8 cellular contexts compared by ENCODE assay signal in genomic region chr18:48868468-48869466, GRCh38.
DNase-seq lines count a peak whose midpoint lies in the region; ATAC-seq and TF ChIP-seq lines count a peak whose summit lies in the region.

No MANE protein-coding gene starts in this region.

- no peaks in the 10 kb centered on the region for H3K27me3 ChIP-seq in uterus

- ATAC-seq in GM19452 (IDR thresholded peaks at IDR 0.05; ENCODE audit: unreplicated experiment) = peak; percentile 84
- ATAC-seq in HG03439 (IDR thresholded peaks at IDR 0.05; ENCODE audit: unreplicated experiment) = peak; percentile 84
- peak; percentile 92 for ATAC-seq in memory B cell (ENCODE audit: low read depth)

- DNase-seq in DMS53 treated with DMSO at 0.1 percent for 48 hours (lab: John Stamatoyannopoulos, UW; ENCODE audit: unreplicated experiment) = peak; percentile 22
- DNase-seq in activated CD4-positive, alpha-beta T cell treated with anti-CD3 and anti-CD28 coated beads, Interleukin-2, amount 50 U/mL, for 48 hours = peak; percentile 65 to 70
- peak; percentile 70 to 78 for DNase-seq in memory B cell (ENCODE audit: low spot score in 2 of 2)
- DNase-seq in NCI-H748 (lab: John Stamatoyannopoulos, UW; ENCODE audit: unreplicated experiment) = no peak
- DNase-seq in uterus = no peak
- no peak for DNase-seq in epidermal melanocyte (ENCODE audit: insufficient read length, low spot score)

- no peak for TF ChIP-seq CTCF in uterus (IDR thresholded peaks at IDR 0.05)

- intact Hi-C loops in uterus (cut with DNase I; ENCODE audit: low total_unique reads) = no loop called here

- H3K36me3 ChIP-seq in uterus = no peaks in the 10 kb centered on the region

- H3K4me3 ChIP-seq in uterus = no peak overlapping the region

- H3K9me3 Mint-ChIP-seq in memory B cell = no peaks in the 10 kb centered on the region

- no peak overlapping the region for H3K27ac ChIP-seq in uterus

- H3K4me1 Mint-ChIP-seq in memory B cell = peaks cover 17% of the 10 kb centered on the region

- H3K27ac Mint-ChIP-seq in memory B cell = peak overlapping the region; percentile 92

- H3K36me3 Mint-ChIP-seq in memory B cell = no peaks in the 10 kb centered on the region

- H3K4me1 ChIP-seq in uterus = no peaks in the 10 kb centered on the region

- TF ChIP-seq POLR2A in uterus (IDR thresholded peaks at IDR 0.05) = no peak

- peak overlapping the region; percentile 37 for H3K4me3 Mint-ChIP-seq in memory B cell

- no peaks in the 10 kb centered on the region for H3K9me3 ChIP-seq in uterus

- no peaks in the 10 kb centered on the region for H3K27me3 Mint-ChIP-seq in memory B cell

Comparison
In these comparisons a context has a peak if more than half of its experiments do, and no peak if none do; other contexts are left out.
1. DNase-seq: peak in DMS53 treated with DMSO at 0.1 percent for 48 hours (single experiment), activated CD4-positive, alpha-beta T cell treated with anti-CD3 and anti-CD28 coated beads, Interleukin-2, amount 50 U/mL, for 48 hours (2 of 2) and memory B cell (2 of 2); none in NCI-H748 (single experiment), uterus (0 of 2) and epidermal melanocyte (single experiment).
2. Peak in every context shown above with its lines, with median percentiles within 50 percentile points of each other: ATAC-seq.